In the genomic region with DNA sequence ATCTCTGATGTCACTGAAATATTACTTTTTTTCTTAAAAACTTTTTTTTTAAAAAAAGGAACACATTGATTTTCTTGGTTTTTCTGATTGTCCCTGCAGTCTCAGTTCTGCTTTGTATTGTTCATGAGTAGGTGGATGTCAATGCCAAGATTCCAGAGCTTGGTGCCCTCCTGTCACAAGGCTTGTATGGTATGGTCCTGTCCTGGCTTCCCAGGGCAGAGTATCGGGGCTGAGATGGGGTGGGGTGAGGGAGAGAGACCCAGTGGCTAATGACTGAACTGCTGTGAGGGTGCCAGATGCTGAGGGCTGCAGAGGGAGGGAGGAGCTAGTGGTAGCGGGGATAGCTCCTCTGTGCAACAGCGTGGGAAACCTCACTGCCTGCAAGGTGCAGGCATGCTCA, we compare ENCODE assay signal across 13 cellular contexts. TPM values are rescaled to one million over a fixed set of nuclear protein-coding genes. Genes with fewer than 3 reads are reported as not detected.
DNase-seq lines count a peak whose midpoint lies in the region; ATAC-seq, FAIRE-seq and TF ChIP-seq lines count a peak whose summit lies in the region.
"Had no signal": no experiment of that assay in that cellular context is flagged by ENCODE, and none has a peak within 500 bp of the region (broad histone marks: within the 10 kb centered on the region; RNA-seq: fewer than 3 reads in every experiment).

No MANE protein-coding gene starts in this region.

- H3K56ac ChIP-seq in H1 (replicated peaks; ENCODE audit: insufficient read length, low read depth, low read length): no peak overlapping the region

- TF ChIP-seq RAD21 in H1 (IDR thresholded peaks at IDR 0.05 in 1 of 2, conservative IDR thresholded peaks at IDR 0.05 in 1 of 2; ENCODE audit: low read depth in 2 of 2, low read length in 2 of 2): no peak

- H3K4me3 Mint-ChIP-seq in type B pancreatic cell: no peak overlapping the region
- H3K4me3 Mint-ChIP-seq: activated T-helper 1 cell treated with anti-CD3 and anti-CD28 coated beads, Interleukin-12 subunit alpha, Interleukin-12 subunit beta, Interleukin-2, Interleukin-4 antibody, amounts not matched to agents 30 ng/mL and 10 ng/mL and 1 ng/mL, durations not matched to agents 14 hours and 24 hours and 36 hours; T-cell had no signal

- DNase-seq in heart right ventricle (no peak), Right ventricle myocardium superior (no peak), Karpas-422 (peak; percentile 57), H1 (ENCODE audit: low read depth in 1 of 2, low spot score in 2 of 2) (no peak), type B pancreatic cell (ENCODE audit: extremely low spot score, unreplicated experiment) (no peak), HEK293T (ENCODE audit: extremely low spot score) (no peak), foreskin keratinocyte (no peak), DMS114 treated with DMSO at 0.1 percent for 48 hours (lab: John Stamatoyannopoulos, UW; ENCODE audit: unreplicated experiment) (no peak)
- DNase-seq: dermis blood vessel endothelial cell, NCI-H345 had no signal

- H3K9ac ChIP-seq in Karpas-422 (ENCODE audit: low read length): no peak overlapping the region
- H3K9ac ChIP-seq in H1 (replicated peaks in 1 of 4; ENCODE audit: extremely low read depth in 1 of 4, low read depth in 3 of 4, low read length in 3 of 4): no peak overlapping the region

- H2BK5ac ChIP-seq in H1 (ENCODE audit: low read depth, low read length): no peak overlapping the region

- H3K9me3 ChIP-seq in heart right ventricle: no peaks in the 10 kb centered on the region
- no peaks in the 10 kb centered on the region for H3K9me3 ChIP-seq in Karpas-422 (ENCODE audit: low read length)
- no peaks in the 10 kb centered on the region for H3K9me3 ChIP-seq in H1 (ENCODE audit: insufficient read depth in 2 of 2, low read depth in 1 of 2, low read length in 1 of 2)
- H3K9me3 ChIP-seq: ovary had no signal

- no peak overlapping the region for H4K8ac ChIP-seq in H1 (ENCODE audit: extremely low read depth, insufficient read depth, low read length)

- H2BK12ac ChIP-seq in H1 (ENCODE audit: low read depth, low read length): 0 out of 2 replicates have a peak overlapping the region, but pooled peaks have one; percentile 5

- H3K23me2 ChIP-seq in H1 (ENCODE audit: low read depth, low read length): peaks cover 8% of the 10 kb centered on the region; the same call in 1 of the 2 replicates

- no peaks in the 10 kb centered on the region for H4K20me1 ChIP-seq in Karpas-422 (ENCODE audit: insufficient read depth, low read depth, low read length)
- no peaks in the 10 kb centered on the region for H4K20me1 ChIP-seq in H1 (replicated peaks in 1 of 2; ENCODE audit: control insufficient read depth in 1 of 2, insufficient read depth in 2 of 2, low read length in 2 of 2)

- H3K4me1 ChIP-seq in heart right ventricle (peaks cover 0 to 61% (median 33%) of the 10 kb centered on the region in 9 donors), Karpas-422 (ENCODE audit: low read length) (peaks cover 10% of the 10 kb centered on the region), H1 (replicated peaks in 1 of 4; ENCODE audit: control insufficient read depth in 3 of 4, insufficient read depth in 4 of 4, low read length in 3 of 4) (peaks cover 15 to 32% (median 23%) of the 10 kb centered on the region in 4 experiments), foreskin keratinocyte (no peaks in the 10 kb centered on the region)

- TF ChIP-seq CTCF in heart right ventricle (IDR thresholded peaks at IDR 0.05) (no peak), H1 (IDR thresholded peaks at IDR 0.05; ENCODE audit: control extremely low read depth in 1 of 3, insufficient read depth in 1 of 3, low read depth in 1 of 3, low read length in 3 of 3) (no peak), type B pancreatic cell (conservative IDR thresholded peaks at IDR 0.05) (peak; percentile 29), foreskin keratinocyte (conservative IDR thresholded peaks at IDR 0.05) (no peak)

- CTCF ChIA-PET in H1 (lab: Charles Lee; ENCODE audit: partially characterized antibody) (interaction anchor here (0.5 to 6.0 kb wide), 10 partner anchors 9 to 94 kb away, joined by 3 to 58 read pairs (median 26); no protein-coding TSS in a partner anchor), HEK293T (lab: Yijun Ruan, JAX) (interaction anchor here (0.6 to 1.0 kb wide), 3 partner anchors 8 to 55 kb away, joined by 3 to 5 read pairs (median 3); no protein-coding TSS in a partner anchor)

- H3K27me3 Mint-ChIP-seq in type B pancreatic cell: peaks cover 22% of the 10 kb centered on the region

- no peaks in the 10 kb centered on the region for H3K79me2 ChIP-seq in Karpas-422 (ENCODE audit: low read length)
- H3K79me2 ChIP-seq in H1 (ENCODE audit: control insufficient read depth in 1 of 2, insufficient read depth in 2 of 2, low read length in 2 of 2): peaks cover 0 to 3% of the 10 kb centered on the region in 2 experiments; a peak in 1 of 4 replicates

- intact Hi-C loops in heart right ventricle (cut with DNase I) (no loop called here), Right ventricle myocardium superior (cut with DNase I) (no loop called here)

- FAIRE-seq in H1 (lab: Jason Lieb, UNC): no peak

- H3K4me2 ChIP-seq in Karpas-422 (ENCODE audit: low read depth, low read length, poor library complexity, severe bottlenecking) (no peak overlapping the region), H1 (ENCODE audit: insufficient read depth in 1 of 2, low read depth in 2 of 2, low read length in 2 of 2) (peak overlapping the region in 1 of 2 experiments; percentile 81; a peak in 2 of 4 replicates)

- no peaks in the 10 kb centered on the region for H3K36me3 Mint-ChIP-seq in type B pancreatic cell
- H3K36me3 Mint-ChIP-seq: T-cell had no signal

- no peak overlapping the region for H2BK20ac ChIP-seq in H1 (ENCODE audit: low read length)

- TF ChIP-seq POLR2A in H1 (IDR thresholded peaks at IDR 0.05; ENCODE audit: control extremely low read depth in 1 of 2, low read depth in 2 of 2, low read length in 2 of 2): no peak

- H3K9me3 Mint-ChIP-seq in type B pancreatic cell: no peaks in the 10 kb centered on the region
- H3K9me3 Mint-ChIP-seq: activated T-helper 1 cell treated with anti-CD3 and anti-CD28 coated beads, Interleukin-12 subunit alpha, Interleukin-12 subunit beta, Interleukin-2, Interleukin-4 antibody, amounts not matched to agents 30 ng/mL and 10 ng/mL and 1 ng/mL, durations not matched to agents 14 hours and 24 hours and 36 hours; T-cell had no signal

- H2BK15ac ChIP-seq in H1 (ENCODE audit: low read length): no peak overlapping the region

- H3K4ac ChIP-seq in H1 (replicated peaks; ENCODE audit: insufficient read length, low read depth, low read length): no peak overlapping the region

- no peak overlapping the region for H2AFZ ChIP-seq in Karpas-422 (ENCODE audit: low read length)
- H2AFZ ChIP-seq in H1 (ENCODE audit: low read length): no peak overlapping the region

- H3K27ac ChIP-seq in heart right ventricle (peak overlapping the region in 6 of 10 donors; percentile 10 to 89 (median 62)), Karpas-422 (ENCODE audit: low read length) (no peak overlapping the region), H1 (ENCODE audit: low read depth, low read length) (no peak overlapping the region), foreskin keratinocyte (no peak overlapping the region)

- no peak for TF ChIP-seq EP300 in H1 (IDR thresholded peaks at IDR 0.05; ENCODE audit: borderline replicate concordance in 1 of 2, low read depth in 2 of 2, low read length in 2 of 2)

- no peak overlapping the region for H3K23ac ChIP-seq in H1 (ENCODE audit: insufficient read length)

- no peak overlapping the region for H2BK120ac ChIP-seq in H1 (replicated peaks; ENCODE audit: low read depth, low read length)

- H3K36me3 ChIP-seq in heart right ventricle (no peaks in the 10 kb centered on the region), Karpas-422 (ENCODE audit: insufficient read depth, low read length) (no peaks in the 10 kb centered on the region), H1 (ENCODE audit: control insufficient read depth in 2 of 4, insufficient read depth in 4 of 4, low read length in 3 of 4) (no peaks in the 10 kb centered on the region)
- H3K36me3 ChIP-seq: ovary had no signal

- no peak overlapping the region for H3K18ac ChIP-seq in H1 (ENCODE audit: extremely low read depth, low read length)

- ATAC-seq in heart right ventricle: no peak
- no peak for ATAC-seq in Right ventricle myocardium superior (ENCODE audit: poor library complexity)
- ATAC-seq in foreskin keratinocyte: no peak
- ATAC-seq: T-cell had no signal

- no peak overlapping the region for H4K91ac ChIP-seq in H1 (replicated peaks; ENCODE audit: insufficient read length, low read length)

- H3K79me1 ChIP-seq in H1 (ENCODE audit: low read depth, low read length): no peaks in the 10 kb centered on the region

- no peaks in the 10 kb centered on the region for H3K9me2 ChIP-seq in Karpas-422 (replicated peaks; ENCODE audit: insufficient read depth, low read length)

- H4K5ac ChIP-seq in H1 (ENCODE audit: insufficient read length, low read depth, low read length): no peak overlapping the region

- H3K4me1 Mint-ChIP-seq in type B pancreatic cell (ENCODE audit: unreplicated experiment): peaks cover 28% of the 10 kb centered on the region

- H2AK5ac ChIP-seq in H1 (ENCODE audit: low read depth, low read length): no peak overlapping the region

- no peak overlapping the region for H3K4me3 ChIP-seq in heart right ventricle
- no peak overlapping the region for H3K4me3 ChIP-seq in Karpas-422 (ENCODE audit: low read length)
- no peak overlapping the region for H3K4me3 ChIP-seq in H1 (ENCODE audit: extremely low read depth in 1 of 4, insufficient read depth in 2 of 4, low read depth in 3 of 4, low read length in 4 of 4)
- H3K4me3 ChIP-seq: ovary had no signal

- no peak overlapping the region for H3K27ac Mint-ChIP-seq in type B pancreatic cell
- H3K27ac Mint-ChIP-seq: activated T-helper 1 cell treated with anti-CD3 and anti-CD28 coated beads, Interleukin-12 subunit alpha, Interleukin-12 subunit beta, Interleukin-2, Interleukin-4 antibody, amounts not matched to agents 30 ng/mL and 10 ng/mL and 1 ng/mL, durations not matched to agents 14 hours and 24 hours and 36 hours; T-cell had no signal

- peaks cover 0 to 18% (median 0%) of the 10 kb centered on the region in 7 donors for H3K27me3 ChIP-seq in heart right ventricle
- no peaks in the 10 kb centered on the region for H3K27me3 ChIP-seq in Karpas-422 (ENCODE audit: low read length)
- peaks cover 0 to 3% (median 1%) of the 10 kb centered on the region in 4 experiments; a peak in 2 of 7 replicates for H3K27me3 ChIP-seq in H1 (replicated peaks in 1 of 4; ENCODE audit: control insufficient read depth in 3 of 4, extremely low read depth in 1 of 4, insufficient read depth in 3 of 4, low read length in 3 of 4)
- peaks cover 17% of the 10 kb centered on the region for H3K27me3 ChIP-seq in foreskin keratinocyte
- H3K27me3 ChIP-seq: ovary had no signal

- POLR2A ChIA-PET in H1 (lab: Charles Lee; ENCODE audit: partially characterized antibody): interaction anchor here (0.6 to 29.9 kb wide), 8 partner anchors 5 to 274 kb away, joined by 3 to 722 read pairs (median 6); a partner anchor contains a TSS
- POLR2A ChIA-PET in HEK293T (lab: Yijun Ruan, JAX): interaction anchor here (1.4 kb wide), 1 partner anchor 14 kb away, joined by 6 read pairs; no protein-coding TSS in a partner anchor

- 12 to 32% methylated on average over 3 of the region's 3 CpGs for WGBS in heart right ventricle, 2 donors
- 68% methylated on average over 3 of the region's 3 CpGs; no CpG with 5 or more reads in 1 of the 2 experiments for WGBS in H1 (ENCODE audit: extremely low coverage in 1 of 2, insufficient coverage in 1 of 2, insufficient read length in 1 of 2, insufficient replicate concordance in 2 of 2, low coverage in 1 of 2, low lambda C conversion rate in 2 of 2, missing lambda C conversion rate in 1 of 2), 2 experiments

- H3K14ac ChIP-seq in H1 (ENCODE audit: insufficient read length): no peak overlapping the region

RNA-seq across cellular contexts. Expression of a gene that starts 4.4 kb away (rescaled TPM):
- total RNA-seq in heart right ventricle: 100 to 1,000 TPM in 2 of 10 donors, 10 to 100 TPM in 8; 76.4 to 138 (median 86.3) TPM
- polyA plus RNA-seq in heart right ventricle: 10 to 100 TPM; 31.2 to 31.7 TPM
- total RNA-seq in Right ventricle myocardium superior: 99.5 TPM
- 10.9 and 14.2 TPM in 2 replicates for total RNA-seq in Karpas-422 (2014; rRNA removed; shearing (Covaris generic); ENCODE audit: low replicate concordance)
- 91.7 and 93.7 TPM in 2 replicates for total RNA-seq in H1 (2021; fragmentation: NEBNext Ultra II Directional; extraction: Animal tissue kit (Norgen Biotek cat#: 25700))
- 71.3 and 129 TPM in 2 replicates for polyA plus RNA-seq in H1 (2011; rRNA removed)
- polyA plus RNA-seq in H1 (2011; cell fraction: cytosol; rRNA removed): 115 TPM
- 118 TPM for polyA plus RNA-seq in H1 (2011; cell fraction: nucleus; rRNA removed)
- 72.3 to 87.9 TPM (median 83.7 TPM) in 4 replicates for polyA plus RNA-seq in H1 (2012, experiment 1 of 2)
- 64.0 TPM for polyA plus RNA-seq in H1 (2012, experiment 2 of 2)
- 41.6 TPM for polyA plus RNA-seq in H1 (2013, experiment 1 of 2)
- polyA plus RNA-seq in H1 (2013, experiment 2 of 2): 42.0 TPM
- 144 and 145 TPM in 2 replicates for polyA minus RNA-seq in H1 (2011; rRNA and poly(A)+ RNA removed)
- polyA minus RNA-seq in H1 (2011; cell fraction: cytosol; rRNA and poly(A)+ RNA removed): 75.4 TPM
- 79.4 TPM for polyA minus RNA-seq in H1 (2011; cell fraction: nucleus; rRNA and poly(A)+ RNA removed)
- total RNA-seq in type B pancreatic cell (ENCODE audit: low replicate concordance): 135 and 183 TPM in 2 replicates
- total RNA-seq in foreskin keratinocyte: 55.3 and 60.4 TPM in 2 replicates
- 31.9 and 32.1 TPM in 2 replicates for polyA plus RNA-seq in foreskin keratinocyte

RNA-seq across cellular contexts. Expression of a gene that starts 32.4 kb away (rescaled TPM):
- 1 to 10 TPM in 9 of 10 donors, under 1 TPM in 1; 1.00 to 2.9 (median 1.7) TPM for total RNA-seq in heart right ventricle
- polyA plus RNA-seq in heart right ventricle: 1 to 10 TPM; 1.3 to 8.4 TPM
- total RNA-seq in Right ventricle myocardium superior: 2.1 TPM
- 1.7 TPM in 1 of 2 replicates, not detected in the other for total RNA-seq in Karpas-422 (2014; rRNA removed; shearing (Covaris generic); ENCODE audit: low replicate concordance)
- 0.39 and 1.1 TPM in 2 replicates for total RNA-seq in H1 (2021; fragmentation: NEBNext Ultra II Directional; extraction: Animal tissue kit (Norgen Biotek cat#: 25700))
- polyA plus RNA-seq in H1 (2011; rRNA removed): 0.06 and 0.11 TPM in 2 replicates
- 0.25 TPM for polyA plus RNA-seq in H1 (2011; cell fraction: cytosol; rRNA removed)
- polyA plus RNA-seq in H1 (2011; cell fraction: nucleus; rRNA removed): 0.70 TPM
- 0.56 to 1.3 TPM (median 0.96 TPM) in 4 replicates for polyA plus RNA-seq in H1 (2012, experiment 1 of 2)
- polyA plus RNA-seq in H1 (2012, experiment 2 of 2): 0.17 TPM
- polyA plus RNA-seq in H1 (2013, experiment 1 of 2): 0.24 TPM
- polyA plus RNA-seq in H1 (2013, experiment 2 of 2): 0.15 TPM
- 0.22 and 0.32 TPM in 2 replicates for polyA minus RNA-seq in H1 (2011; rRNA and poly(A)+ RNA removed)
- polyA minus RNA-seq in H1 (2011; cell fraction: cytosol; rRNA and poly(A)+ RNA removed): not detected
- polyA minus RNA-seq in H1 (2011; cell fraction: nucleus; rRNA and poly(A)+ RNA removed): 0.90 TPM
- 4.9 and 6.6 TPM in 2 replicates for total RNA-seq in type B pancreatic cell (ENCODE audit: low replicate concordance)
- total RNA-seq in foreskin keratinocyte: 0.51 and 0.63 TPM in 2 replicates
- 0.28 TPM in 2 replicates for polyA plus RNA-seq in foreskin keratinocyte

Comparison
In these comparisons a context has a peak if more than half of its experiments do, and no peak if none do; other contexts are left out.
1. H3K27ac ChIP-seq: peak in heart right ventricle (6 of 10); none in Karpas-422 (single experiment), H1 (single experiment) and foreskin keratinocyte (single experiment).